ENCODE assay signal across 17 cellular contexts in the genomic region with DNA sequence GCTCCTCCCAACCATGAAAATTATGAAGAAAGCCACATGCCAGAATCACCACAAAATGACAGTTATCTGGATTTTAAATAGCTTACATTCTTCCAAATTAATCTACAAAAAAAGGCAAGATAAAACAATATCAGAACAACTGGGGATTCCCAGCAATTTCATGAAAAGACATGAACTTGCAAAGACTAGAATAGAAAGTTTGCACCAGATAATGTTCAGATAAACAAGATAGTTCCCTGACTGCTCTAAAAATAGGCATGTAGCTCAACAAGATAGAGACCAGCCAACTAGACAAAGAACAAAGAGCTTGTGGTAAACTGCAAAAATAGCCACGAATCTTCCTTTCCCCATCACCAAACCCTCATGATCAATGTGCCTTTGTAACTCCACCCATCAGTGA. TPM values are rescaled to one million over a fixed set of nuclear protein-coding genes. Genes with fewer than 3 reads are reported as not detected.
"Had no signal": no experiment of that assay in that cellular context is flagged by ENCODE, and none has a peak within 500 bp of the region (broad histone marks: within the 10 kb centered on the region; RNA-seq: fewer than 3 reads in every experiment).

No MANE protein-coding gene starts in this region.

- H3K27ac ChIP-seq: cardiac muscle cell, coronary artery, epithelial cell of prostate had no signal

- H3K4me2 ChIP-seq: smooth muscle cell had no signal

- H3K4me3 ChIP-seq: cardiac muscle cell, coronary artery, smooth muscle cell had no signal

- DNase-seq: activated CD4-positive, CD25-positive, alpha-beta regulatory T cell; aorta; effector memory CD8-positive, alpha-beta T cell; glutamatergic neuron; left colon; natural killer cell; posterior cingulate gyrus; right cardiac atrium; T-helper 17 cell had no signal

- H3K36me3 ChIP-seq: cardiac muscle cell had no signal

- H3K27me3 ChIP-seq: cardiac muscle cell had no signal

- ATAC-seq: effector memory CD8-positive, alpha-beta T cell; left colon; natural killer cell; right cardiac atrium; T-helper 17 cell had no signal

RNA-seq across cellular contexts. Expression of gene DDX53, which starts 30.3 kb away (rescaled TPM):
- total RNA-seq: aorta, cardiac muscle cell, left colon, lung microvascular endothelial cell, mononuclear cell, natural killer cell, right cardiac atrium, smooth muscle cell, T-helper 17 cell, urinary bladder had no signal
- polyA plus RNA-seq: aorta, cardiac muscle cell, right cardiac atrium, smooth muscle cell, thymus, urinary bladder had no signal
